In genomic region chr9:109499061-109499630, GRCh38 we compare ENCODE assay signal across 10 cellular contexts. TPM values are rescaled to one million over a fixed set of nuclear protein-coding genes. Genes with fewer than 3 reads are reported as not detected.
DNase-seq lines count a peak whose midpoint lies in the region; ATAC-seq and TF ChIP-seq lines count a peak whose summit lies in the region.
"Had no signal": no experiment of that assay in that cellular context is flagged by ENCODE, and none has a peak within 500 bp of the region (broad histone marks: within the 10 kb centered on the region; RNA-seq: fewer than 3 reads in every experiment).

No MANE protein-coding gene starts in this region.

- peaks cover 8 to 23% of the 10 kb centered on the region in 2 donors for H3K4me1 ChIP-seq in gastrocnemius medialis

- in situ Hi-C loops in gastrocnemius medialis (cut with MboI; ENCODE audit: low sequenced_read_pairs in 4 of 4), result no loop called here

- DNase-seq in HFF-Myc (ENCODE audit: extremely low read depth, low read depth), result no peak
- no peak for DNase-seq in activated T-helper 1 cell treated with anti-CD3 and anti-CD28 coated beads, Interleukin-12 subunit alpha, Interleukin-12 subunit beta, Interleukin-2, Interleukin-4 antibody, amounts not matched to agents 30 ng/mL and 10 ng/mL and 1 ng/mL, durations not matched to agents 14 hours and 24 hours and 36 hours (ENCODE audit: low spot score)
- DNase-seq in gastrocnemius medialis, result no peak
- DNase-seq in stimulated activated CD8-positive, alpha-beta memory T cell treated with anti-CD3 and anti-CD28 coated beads, Interleukin-4, amount 100 ng/mL, for 48 hours, result no peak
- DNase-seq in CD4-positive, alpha-beta T cell, result no peak
- DNase-seq: activated CD4-positive, alpha-beta T cell treated with anti-CD3 and anti-CD28 coated beads for 4 hours had no signal

- no peaks in the 10 kb centered on the region for H3K9me3 ChIP-seq in gastrocnemius medialis
- no peaks in the 10 kb centered on the region for H3K9me3 ChIP-seq in CD4-positive, alpha-beta T cell (ENCODE audit: control insufficient read depth, low read length)

- intact Hi-C loops in activated T-helper 1 cell treated with anti-CD3 and anti-CD28 coated beads, Interleukin-12 subunit alpha, Interleukin-12 subunit beta, Interleukin-2, Interleukin-4 antibody, amounts not matched to agents 30 ng/mL and 10 ng/mL and 1 ng/mL, durations not matched to agents 14 hours and 24 hours and 36 hours (cut with micrococcal nuclease), result no loop called here
- intact Hi-C loops in gastrocnemius medialis (cut with DNase I; ENCODE audit: low total_unique reads), result no loop called here
- intact Hi-C loops in CD4-positive, alpha-beta T cell (cut with DNase I, micrococcal nuclease), result no loop called here

- no peaks in the 10 kb centered on the region for H3K9me3 Mint-ChIP-seq in activated T-helper 1 cell treated with anti-CD3 and anti-CD28 coated beads, Interleukin-12 subunit alpha, Interleukin-12 subunit beta, Interleukin-2, Interleukin-4 antibody, amounts not matched to agents 30 ng/mL and 10 ng/mL and 1 ng/mL, durations not matched to agents 14 hours and 24 hours and 36 hours
- H3K9me3 Mint-ChIP-seq in CD4-positive, alpha-beta T cell, result no peaks in the 10 kb centered on the region
- H3K9me3 Mint-ChIP-seq: memory B cell had no signal

- no peak for TF ChIP-seq CTCF in HFF-Myc (IDR thresholded peaks at IDR 0.05; ENCODE audit: low read depth, low read length, missing control alignments)
- no peak for TF ChIP-seq CTCF in gastrocnemius medialis (IDR thresholded peaks at IDR 0.05 in 4 of 5, conservative IDR thresholded peaks at IDR 0.05 in 1 of 5)
- no peak for TF ChIP-seq CTCF in CD4-positive, alpha-beta T cell (IDR thresholded peaks at IDR 0.05)

- H3K4me1 Mint-ChIP-seq in activated T-helper 1 cell treated with anti-CD3 and anti-CD28 coated beads, Interleukin-12 subunit alpha, Interleukin-12 subunit beta, Interleukin-2, Interleukin-4 antibody, amounts not matched to agents 30 ng/mL and 10 ng/mL and 1 ng/mL, durations not matched to agents 14 hours and 24 hours and 36 hours (ENCODE audit: low read depth), result peaks cover 15% of the 10 kb centered on the region
- peaks cover 10% of the 10 kb centered on the region for H3K4me1 Mint-ChIP-seq in CD4-positive, alpha-beta T cell (ENCODE audit: low read depth)

- peaks cover 3% of the 10 kb centered on the region for H3K36me3 Mint-ChIP-seq in activated T-helper 1 cell treated with anti-CD3 and anti-CD28 coated beads, Interleukin-12 subunit alpha, Interleukin-12 subunit beta, Interleukin-2, Interleukin-4 antibody, amounts not matched to agents 30 ng/mL and 10 ng/mL and 1 ng/mL, durations not matched to agents 14 hours and 24 hours and 36 hours (ENCODE audit: low read depth)
- H3K36me3 Mint-ChIP-seq in CD4-positive, alpha-beta T cell (ENCODE audit: low read depth), result no peaks in the 10 kb centered on the region
- H3K36me3 Mint-ChIP-seq: memory B cell had no signal

- peaks cover 79% of the 10 kb centered on the region for H3K27me3 Mint-ChIP-seq in activated T-helper 1 cell treated with anti-CD3 and anti-CD28 coated beads, Interleukin-12 subunit alpha, Interleukin-12 subunit beta, Interleukin-2, Interleukin-4 antibody, amounts not matched to agents 30 ng/mL and 10 ng/mL and 1 ng/mL, durations not matched to agents 14 hours and 24 hours and 36 hours (ENCODE audit: insufficient read depth)
- peaks cover 73% of the 10 kb centered on the region for H3K27me3 Mint-ChIP-seq in CD4-positive, alpha-beta T cell

- peak overlapping the region; percentile 43 for H3K4me3 Mint-ChIP-seq in activated T-helper 1 cell treated with anti-CD3 and anti-CD28 coated beads, Interleukin-12 subunit alpha, Interleukin-12 subunit beta, Interleukin-2, Interleukin-4 antibody, amounts not matched to agents 30 ng/mL and 10 ng/mL and 1 ng/mL, durations not matched to agents 14 hours and 24 hours and 36 hours
- H3K4me3 Mint-ChIP-seq in CD4-positive, alpha-beta T cell, result no peak overlapping the region
- H3K4me3 Mint-ChIP-seq: memory B cell had no signal

- peaks cover 0 to 2% (median 0%) of the 10 kb centered on the region in 3 donors for H3K27me3 ChIP-seq in gastrocnemius medialis
- peaks cover 59% of the 10 kb centered on the region for H3K27me3 ChIP-seq in CD4-positive, alpha-beta T cell (ENCODE audit: control insufficient read depth, insufficient read depth, low read length)

- CTCF ChIA-PET in CD4-positive, alpha-beta T cell (lab: Charles Lee), result no interaction called here

- TF ChIP-seq POLR2A in gastrocnemius medialis (IDR thresholded peaks at IDR 0.05), result no peak

- H3K4me3 ChIP-seq in HFF-Myc (replicated peaks; ENCODE audit: low read depth, low read length) (peak overlapping the region; percentile 16; the same call in 1 of the 2 replicates), iPS-11a (ENCODE audit: low read depth, low read length) (peak overlapping the region; percentile 22), gastrocnemius medialis (peak overlapping the region; percentile 45 to 48 (median 46))

- no peak for ATAC-seq in gastrocnemius medialis
- ATAC-seq in HG02798 (IDR thresholded peaks at IDR 0.05; ENCODE audit: poor library complexity, unreplicated experiment), result no peak
- ATAC-seq in CD4-positive, alpha-beta T cell (ENCODE audit: poor library complexity), result no peak
- no peak for ATAC-seq in activated CD4-positive, CD25-positive, alpha-beta regulatory T cell treated with anti-CD3 and anti-CD28 coated beads, Interleukin-2, amount 50 U/mL, for 24 hours

- no peaks in the 10 kb centered on the region for H3K36me3 ChIP-seq in gastrocnemius medialis

- POLR2A ChIA-PET in CD4-positive, alpha-beta T cell (lab: Charles Lee), result no interaction called here

- peak overlapping the region in 3 of 4 donors; percentile 71 to 81 (median 72) for H3K27ac ChIP-seq in gastrocnemius medialis
- H3K27ac ChIP-seq in CD4-positive, alpha-beta T cell (ENCODE audit: low read depth, low read length), result no peak overlapping the region

- H3K27ac Mint-ChIP-seq in activated T-helper 1 cell treated with anti-CD3 and anti-CD28 coated beads, Interleukin-12 subunit alpha, Interleukin-12 subunit beta, Interleukin-2, Interleukin-4 antibody, amounts not matched to agents 30 ng/mL and 10 ng/mL and 1 ng/mL, durations not matched to agents 14 hours and 24 hours and 36 hours, result no peak overlapping the region
- no peak overlapping the region for H3K27ac Mint-ChIP-seq in CD4-positive, alpha-beta T cell
- H3K27ac Mint-ChIP-seq: memory B cell had no signal

RNA-seq across cellular contexts. Expression of gene PTPN3, which starts 1.0 kb away (rescaled TPM):
- 6.6 TPM in 2 replicates for total RNA-seq in activated T-helper 1 cell treated with anti-CD3 and anti-CD28 coated beads, Interleukin-12 subunit alpha, Interleukin-12 subunit beta, Interleukin-2, Interleukin-4 antibody, amounts not matched to agents 30 ng/mL and 10 ng/mL and 1 ng/mL, durations not matched to agents 14 hours and 24 hours and 36 hours
- total RNA-seq in gastrocnemius medialis, result 100 to 1,000 TPM in 2 of 4 donors, 10 to 100 TPM in 2; 15.6 to 305 (median 82.2) TPM
- total RNA-seq in CD4-positive, alpha-beta T cell, result not detected
